19 cellular contexts compared by ENCODE assay signal in genomic region chr9:5543875-5544702, GRCh38. TPM values are rescaled to one million over a fixed set of nuclear protein-coding genes. Genes with fewer than 3 reads are reported as not detected.
DNase-seq lines count a peak whose midpoint lies in the region; ATAC-seq, FAIRE-seq and TF ChIP-seq lines count a peak whose summit lies in the region.
"Had no signal": no experiment of that assay in that cellular context is flagged by ENCODE, and none has a peak within 500 bp of the region (broad histone marks: within the 10 kb centered on the region; RNA-seq: fewer than 3 reads in every experiment).

No MANE protein-coding gene starts in this region.

- H2BK20ac ChIP-seq in H9 (ENCODE audit: low read depth, low read length, poor library complexity, severe bottlenecking), result no peak overlapping the region

- H3K4me2 ChIP-seq in H9 (ENCODE audit: insufficient read depth, insufficient read length, low read length), result no peak overlapping the region

- H3K4ac ChIP-seq in H9 (ENCODE audit: low read depth, low read length), result no peak overlapping the region

- no peak for DNase-seq in GM12891 (ENCODE audit: insufficient read length, low spot score)
- no peak for DNase-seq in H9
- peak; percentile 35 for DNase-seq in dedifferentiated amniotic fluid mesenchymal stem cell (ENCODE audit: extremely low spot score)
- DNase-seq in nephron progenitor cell, result no peak
- no peak for DNase-seq in NCI-H1092 treated with DMSO at 0.1 percent for 48 hours (lab: John Stamatoyannopoulos, UW)
- no peak for DNase-seq in activated naive CD8-positive, alpha-beta T cell treated with anti-CD3 and anti-CD28 coated beads, Interleukin-2, amount 50 U/mL, for 24 hours
- no peak for DNase-seq in breast epithelium (ENCODE audit: low spot score in 2 of 2)
- DNase-seq in glutamatergic neuron, result no peak
- DNase-seq: DMS 273 treated with DMSO at 0.1 percent for 48 hours, DND-41, GM23248, HFFc6, KBM-7, NCI-H1694 treated with DMSO at 0.1 percent for 48 hours, NCI-H748 treated with DMSO at 0.1 percent for 48 hours, PC-3, RPMI8226 had no signal

- no peak overlapping the region for H2BK5ac ChIP-seq in H9 (ENCODE audit: insufficient read length, low read length)

- no peaks in the 10 kb centered on the region for H3K79me2 ChIP-seq in H9 (ENCODE audit: insufficient read depth, low read length)

- no peak overlapping the region for H4K5ac ChIP-seq in H9 (ENCODE audit: insufficient read length, low read depth, low read length)

- H3K23ac ChIP-seq in H9 (ENCODE audit: insufficient read length, low read depth, low read length), result no peak overlapping the region

- no peak for ATAC-seq in activated naive CD8-positive, alpha-beta T cell treated with anti-CD3 and anti-CD28 coated beads, Interleukin-2, amount 50 U/mL, for 24 hours
- ATAC-seq: PC-3 had no signal

- WGBS in H9 (ENCODE audit: extremely low coverage, insufficient read length, low lambda C conversion rate), result no CpG with 5 or more reads among the region's 2 CpGs

- H3K27me3 Mint-ChIP-seq in H9 (ENCODE audit: low read depth) (no peaks in the 10 kb centered on the region; the same call in 1 of the 2 replicates), nephron progenitor cell (ENCODE audit: low read depth, poor library complexity) (no peaks in the 10 kb centered on the region), glutamatergic neuron (ENCODE audit: unreplicated experiment) (peaks cover 2% of the 10 kb centered on the region)
- no peaks in the 10 kb centered on the region for H3K27me3 Mint-ChIP-seq in activated naive CD8-positive, alpha-beta T cell treated with anti-CD3 and anti-CD28 coated beads, Interleukin-2, amount 50 U/mL, for 24 hours

- H4K91ac ChIP-seq in H9 (ENCODE audit: insufficient read length, low read depth, low read length), result no peak overlapping the region

- H2BK120ac ChIP-seq in H9 (ENCODE audit: low read depth, low read length, poor library complexity, severe bottlenecking), result no peak overlapping the region

- H3K14ac ChIP-seq in H9 (ENCODE audit: insufficient read depth, low read length), result no peak overlapping the region

- no peaks in the 10 kb centered on the region for H4K20me1 ChIP-seq in H9 (ENCODE audit: control insufficient read depth, insufficient read depth, insufficient read length)

- no peaks in the 10 kb centered on the region for H3K23me2 ChIP-seq in H9 (ENCODE audit: insufficient read length, low read depth, low read length, poor library complexity, severe bottlenecking)

- no peaks in the 10 kb centered on the region for H3K36me3 ChIP-seq in breast epithelium

- no peak for TF ChIP-seq CTCF in H9 (conservative IDR thresholded peaks at IDR 0.05)
- TF ChIP-seq CTCF in nephron progenitor cell (IDR thresholded peaks at IDR 0.05), result no peak
- TF ChIP-seq CTCF in breast epithelium (IDR thresholded peaks at IDR 0.05), result no peak
- TF ChIP-seq CTCF in glutamatergic neuron (IDR thresholded peaks at IDR 0.05; ENCODE audit: partially characterized antibody, unreplicated experiment), result no peak

- H3K27me3 ChIP-seq in H9 (ENCODE audit: insufficient read depth, low read length), result no peaks in the 10 kb centered on the region
- H3K27me3 ChIP-seq in breast epithelium, result no peaks in the 10 kb centered on the region

- H3K4me1 Mint-ChIP-seq in H9 (peaks cover 11 to 15% of the 10 kb centered on the region in 2 experiments), nephron progenitor cell (no peaks in the 10 kb centered on the region), glutamatergic neuron (ENCODE audit: low read depth, unreplicated experiment) (peaks cover 2% of the 10 kb centered on the region)
- H3K4me1 Mint-ChIP-seq in activated naive CD8-positive, alpha-beta T cell treated with anti-CD3 and anti-CD28 coated beads, Interleukin-2, amount 50 U/mL, for 24 hours, result no peaks in the 10 kb centered on the region

- no peak overlapping the region for H3K9ac ChIP-seq in H9 (ENCODE audit: extremely low read depth, insufficient read length, low read length)
- H3K9ac ChIP-seq: GM23248 had no signal

- H2AK5ac ChIP-seq in H9 (ENCODE audit: insufficient read length, low read length), result no peak overlapping the region

- H3K27ac Mint-ChIP-seq in H9 (peak overlapping the region in 1 of 3 experiments; percentile 83; a peak in 3 of 7 replicates), nephron progenitor cell (peak overlapping the region; percentile 6), glutamatergic neuron (ENCODE audit: unreplicated experiment) (no peak overlapping the region)
- H3K27ac Mint-ChIP-seq in activated naive CD8-positive, alpha-beta T cell treated with anti-CD3 and anti-CD28 coated beads, Interleukin-2, amount 50 U/mL, for 24 hours, result no peak overlapping the region
- H3K27ac Mint-ChIP-seq: CD14-positive monocyte, HFFc6 had no signal

- no peak overlapping the region for H3K4me3 ChIP-seq in breast epithelium
- H3K4me3 ChIP-seq: GM23248 had no signal

- H3K4me3 Mint-ChIP-seq in H9 (no peak overlapping the region), nephron progenitor cell (no peak overlapping the region), glutamatergic neuron (ENCODE audit: unreplicated experiment) (no peak overlapping the region)
- no peak overlapping the region for H3K4me3 Mint-ChIP-seq in activated naive CD8-positive, alpha-beta T cell treated with anti-CD3 and anti-CD28 coated beads, Interleukin-2, amount 50 U/mL, for 24 hours
- H3K4me3 Mint-ChIP-seq: CD14-positive monocyte, HFFc6 had no signal

- H3K9me3 Mint-ChIP-seq in H9 (no peaks in the 10 kb centered on the region), nephron progenitor cell (peaks cover 16% of the 10 kb centered on the region), glutamatergic neuron (ENCODE audit: unreplicated experiment) (peaks cover 4% of the 10 kb centered on the region)
- H3K9me3 Mint-ChIP-seq in activated naive CD8-positive, alpha-beta T cell treated with anti-CD3 and anti-CD28 coated beads, Interleukin-2, amount 50 U/mL, for 24 hours, result no peaks in the 10 kb centered on the region
- H3K9me3 Mint-ChIP-seq: CD14-positive monocyte had no signal

- H2BK12ac ChIP-seq in H9 (ENCODE audit: insufficient read length, low read depth, low read length), result no peak overlapping the region

- peak; percentile 68 for FAIRE-seq in GM12891 (lab: Jason Lieb, UNC)
- FAIRE-seq: G401.6 had no signal

- intact Hi-C loops in breast epithelium (cut with DNase I; ENCODE audit: low total_unique reads), result no loop called here

- no peak overlapping the region for H4K8ac ChIP-seq in H9 (replicated peaks; ENCODE audit: insufficient read length, low read depth, low read length)

- H3K4me1 ChIP-seq in H9 (ENCODE audit: insufficient read depth, low read length) (no peaks in the 10 kb centered on the region), breast epithelium (no peaks in the 10 kb centered on the region)

- H3K9me3 ChIP-seq in H9 (ENCODE audit: control insufficient read depth, low read depth, low read length), result no peaks in the 10 kb centered on the region
- no peaks in the 10 kb centered on the region for H3K9me3 ChIP-seq in breast epithelium

- peak overlapping the region; percentile 63 for H2AFZ ChIP-seq in H9 (ENCODE audit: low read length)
- H2AFZ ChIP-seq: GM23248 had no signal

- TF ChIP-seq POLR2A in GM12891 (IDR thresholded peaks at IDR 0.05; ENCODE audit: low read depth, low read length) (no peak), breast epithelium (IDR thresholded peaks at IDR 0.05) (no peak)

- H3K79me1 ChIP-seq in H9 (ENCODE audit: insufficient read depth, low read depth, low read length, poor library complexity, severe bottlenecking), result no peaks in the 10 kb centered on the region

- H3T11ph ChIP-seq in H9 (ENCODE audit: low read length), result no peak overlapping the region

- H3K56ac ChIP-seq in H9 (ENCODE audit: insufficient read length, low read depth, low read length), result no peak overlapping the region

- H3K36me3 Mint-ChIP-seq in H9 (ENCODE audit: insufficient read depth in 1 of 3, low read depth in 3 of 3) (no peaks in the 10 kb centered on the region; a peak in 1 of 7 replicates), nephron progenitor cell (ENCODE audit: low read depth) (no peaks in the 10 kb centered on the region), glutamatergic neuron (ENCODE audit: unreplicated experiment) (no peaks in the 10 kb centered on the region)
- H3K36me3 Mint-ChIP-seq in activated naive CD8-positive, alpha-beta T cell treated with anti-CD3 and anti-CD28 coated beads, Interleukin-2, amount 50 U/mL, for 24 hours (ENCODE audit: low read depth), result no peaks in the 10 kb centered on the region
- H3K36me3 Mint-ChIP-seq: CD14-positive monocyte had no signal

- no peak overlapping the region for H3K18ac ChIP-seq in H9 (ENCODE audit: insufficient read length, low read depth, low read length)

- H2BK15ac ChIP-seq in H9 (ENCODE audit: low read depth, low read length), result no peak overlapping the region

- H3K27ac ChIP-seq in H9 (ENCODE audit: insufficient read length, low read depth, low read length), result no peak overlapping the region
- no peak overlapping the region for H3K27ac ChIP-seq in breast epithelium
- H3K27ac ChIP-seq: GM23248 had no signal

TF ChIP-seq in GM12891, 5 proteins besides CTCF, POLR2A, EP300 and RAD21:
- TF ChIP-seq SPI1 (IDR thresholded peaks at IDR 0.05; ENCODE audit: low read depth, low read length) (no peak), POLR2AphosphoS5 (IDR thresholded peaks at IDR 0.05; ENCODE audit: low read depth, low read length) (no peak), POU2F2 (IDR thresholded peaks at IDR 0.05; ENCODE audit: low read depth, low read length) (no peak), PAX5 (IDR thresholded peaks at IDR 0.05; ENCODE audit: insufficient read depth, low read length, severe bottlenecking) (no peak), TAF1 (IDR thresholded peaks at IDR 0.05; ENCODE audit: low read depth, low read length) (no peak)

RNA-seq across cellular contexts. Expression of gene PDCD1LG2, which starts 33.8 kb away (rescaled TPM):
- polyA plus RNA-seq in GM12891 (2012; ENCODE audit: low read depth, missing spikeins), result 1.2 TPM
- total RNA-seq in H9 (2021) (not detected in 2 replicates), breast epithelium (1 to 10 TPM; 1.6 to 8.0 (median 3.3) TPM), glutamatergic neuron (ENCODE audit: unreplicated experiment) (not detected)
